19 cellular contexts compared by ENCODE assay signal in the genomic region with DNA sequence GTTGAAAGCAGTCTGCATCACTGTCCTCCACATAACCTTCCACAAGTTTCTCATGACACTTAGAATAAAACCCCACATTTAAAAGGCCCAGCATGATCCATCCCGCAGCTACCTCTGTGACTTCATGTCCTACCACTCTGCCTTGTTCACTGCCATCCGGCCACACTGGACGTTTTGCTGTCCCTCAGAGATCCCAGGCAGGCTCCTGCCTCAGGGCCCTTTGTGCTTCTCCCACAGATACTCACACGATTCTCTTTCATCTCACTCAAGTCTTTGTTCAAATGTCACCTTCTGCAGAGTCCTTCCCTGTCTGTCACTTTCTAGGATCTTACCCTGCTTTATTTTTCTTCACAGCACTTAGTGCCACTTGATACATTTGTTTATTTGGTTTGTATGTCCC.
"Had no signal": no experiment of that assay in that cellular context is flagged by ENCODE, and none has a peak within 500 bp of the region (broad histone marks: within the 10 kb centered on the region; RNA-seq: fewer than 3 reads in every experiment).

No MANE protein-coding gene starts in this region.

- H3K27ac ChIP-seq: ascending aorta, breast epithelium, neutrophil, pancreas, stomach, thoracic aorta, WERI-Rb-1 had no signal

- ATAC-seq: naive thymus-derived CD8-positive, alpha-beta T cell; pancreas; sciatic nerve; stimulated activated effector memory CD8-positive, alpha-beta T cell treated with anti-CD3 and anti-CD28 coated beads, Interleukin-12 subunit alpha, Interleukin-12 subunit beta, amount 100 ng/mL, for 72 hours had no signal

- DNase-seq: activated CD4-positive, alpha-beta T cell treated with anti-CD3 and anti-CD28 coated beads, Interleukin-2, amount 50 U/mL, for 4 hours; activated gamma-delta T cell; cerebellar nuclear complex; effector CD4-positive, alpha-beta T cell; immature natural killer cell; kidney glomerular epithelial cell; naive thymus-derived CD8-positive, alpha-beta T cell; pancreas; stimulated activated CD4-positive, alpha-beta T cell treated with anti-CD3 and anti-CD28 coated beads, Interleukin-4, amount 100 ng/mL, for 24 hours; stomach; T-helper 2 cell; WERI-Rb-1 had no signal

- H3K9me3 ChIP-seq: ascending aorta, breast epithelium, neutrophil, pancreas, stomach, thoracic aorta had no signal

- H3K4me3 ChIP-seq: ascending aorta, breast epithelium, pancreas, smooth muscle cell, stomach, thoracic aorta had no signal

- H3K27me3 ChIP-seq: ascending aorta, breast epithelium, neutrophil, pancreas, stomach had no signal

- H3K36me3 ChIP-seq: ascending aorta, breast epithelium, neutrophil, pancreas, stomach, thoracic aorta, WERI-Rb-1 had no signal

- H3K4me1 ChIP-seq: ascending aorta, breast epithelium, stomach had no signal
